1 cellular context compared by ENCODE assay signal in genomic region chr20:49677777-49678758, GRCh38.
TF ChIP-seq lines count a peak whose summit lies in the region.

No MANE protein-coding gene starts in this region.

TF ChIP-seq in IMR-90, 13 proteins besides CTCF, POLR2A, EP300 and RAD21 (continued from another document):
- TF ChIP-seq SMC3 (IDR thresholded peaks at IDR 0.05; ENCODE audit: low read depth, low read length): no peak
- no peak for TF ChIP-seq CHD1 (IDR thresholded peaks at IDR 0.05; ENCODE audit: low read depth, low read length)
- TF ChIP-seq USF2 (IDR thresholded peaks at IDR 0.05; ENCODE audit: low read depth, low read length): no peak
- no peak for TF ChIP-seq NFE2L2 (IDR thresholded peaks at IDR 0.05; ENCODE audit: low read depth, low read length)
- no peak for TF ChIP-seq RCOR1 (IDR thresholded peaks at IDR 0.05; ENCODE audit: insufficient replicate concordance, low read length)
- no peak for TF ChIP-seq RFX5 (IDR thresholded peaks at IDR 0.05; ENCODE audit: low read depth, low read length)
- TF ChIP-seq MXI1 (IDR thresholded peaks at IDR 0.05; ENCODE audit: borderline replicate concordance, low read depth, low read length): no peak
